1 cellular context compared by ENCODE assay signal in genomic region chr2:153834662-153835061, GRCh38.
TF ChIP-seq lines count a peak whose summit lies in the region.

No MANE protein-coding gene starts in this region.

TF ChIP-seq in HepG2, 621 proteins besides CTCF, POLR2A, EP300 and RAD21 (continued from another document and continues in another):
- TF ChIP-seq ARID4A (CRISPR knock-in tag; IDR thresholded peaks at IDR 0.05; ENCODE audit: borderline replicate concordance) (no peak), ZMYM3 (CRISPR knock-in tag; IDR thresholded peaks at IDR 0.05) (no peak), PLSCR1 (CRISPR knock-in tag; IDR thresholded peaks at IDR 0.05; ENCODE audit: borderline replicate concordance) (no peak), BHLHE40 (IDR thresholded peaks at IDR 0.05; ENCODE audit: low read length) (no peak), XBP1 (CRISPR knock-in tag; IDR thresholded peaks at IDR 0.05) (no peak), FOSL2 (CRISPR knock-in tag; IDR thresholded peaks at IDR 0.05) (no peak; the same call in 1 of the 2 replicates), ZBED4 (CRISPR knock-in tag; IDR thresholded peaks at IDR 0.05; ENCODE audit: borderline replicate concordance) (no peak), MEIS1 (CRISPR knock-in tag; IDR thresholded peaks at IDR 0.05; ENCODE audit: borderline replicate concordance) (no peak), TMF1 (CRISPR knock-in tag; IDR thresholded peaks at IDR 0.05; ENCODE audit: low read depth) (no peak), ARNTL (CRISPR knock-in tag; IDR thresholded peaks at IDR 0.05) (no peak), ZNF597 (CRISPR knock-in tag; IDR thresholded peaks at IDR 0.05) (no peak), CENPT (CRISPR knock-in tag; IDR thresholded peaks at IDR 0.05; ENCODE audit: low read depth) (no peak), ZNF761 (CRISPR knock-in tag; conservative IDR thresholded peaks at IDR 0.05) (no peak), SMAD1 (CRISPR knock-in tag; IDR thresholded peaks at IDR 0.05; ENCODE audit: borderline replicate concordance, low read depth) (no peak), ZNF790 (CRISPR knock-in tag; IDR thresholded peaks at IDR 0.05; ENCODE audit: borderline replicate concordance) (no peak), ZNF614 (CRISPR knock-in tag; IDR thresholded peaks at IDR 0.05; ENCODE audit: borderline replicate concordance) (no peak), NPAS2 (CRISPR knock-in tag; IDR thresholded peaks at IDR 0.05; ENCODE audit: borderline replicate concordance) (no peak), NFRKB (IDR thresholded peaks at IDR 0.05) (no peak), SP2 (CRISPR knock-in tag; IDR thresholded peaks at IDR 0.05) (no peak), RARG (CRISPR knock-in tag; IDR thresholded peaks at IDR 0.05; ENCODE audit: low read depth) (no peak), RFX3 (CRISPR knock-in tag; IDR thresholded peaks at IDR 0.05) (no peak), HINFP (CRISPR knock-in tag; IDR thresholded peaks at IDR 0.05; ENCODE audit: low read depth) (no peak), TAF1 (CRISPR knock-in tag; IDR thresholded peaks at IDR 0.05) (no peak), ZNF550 (CRISPR knock-in tag; IDR thresholded peaks at IDR 0.05; ENCODE audit: borderline replicate concordance) (no peak), ZNF570 (CRISPR knock-in tag; IDR thresholded peaks at IDR 0.05; ENCODE audit: borderline replicate concordance) (no peak), ZZZ3 (CRISPR knock-in tag; IDR thresholded peaks at IDR 0.05; ENCODE audit: borderline replicate concordance) (no peak), ZNF749 (CRISPR knock-in tag; IDR thresholded peaks at IDR 0.05; ENCODE audit: borderline replicate concordance) (no peak), ARID2 (CRISPR knock-in tag; IDR thresholded peaks at IDR 0.05; ENCODE audit: borderline replicate concordance) (no peak), RBAK (CRISPR knock-in tag; IDR thresholded peaks at IDR 0.05) (no peak), ZNF331 (CRISPR knock-in tag; IDR thresholded peaks at IDR 0.05) (no peak), ERF (CRISPR knock-in tag; IDR thresholded peaks at IDR 0.05) (no peak), ZNF724P (CRISPR knock-in tag; IDR thresholded peaks at IDR 0.05; ENCODE audit: borderline replicate concordance) (no peak), CENPBD1 (CRISPR knock-in tag; IDR thresholded peaks at IDR 0.05; ENCODE audit: borderline replicate concordance, low read depth) (no peak), ZNF34 (CRISPR knock-in tag; IDR thresholded peaks at IDR 0.05; ENCODE audit: borderline replicate concordance) (no peak), ZFYVE20 (CRISPR knock-in tag; IDR thresholded peaks at IDR 0.05; ENCODE audit: borderline replicate concordance, low read depth) (no peak), SP4 (CRISPR knock-in tag; IDR thresholded peaks at IDR 0.05) (no peak), SP140L (CRISPR knock-in tag; IDR thresholded peaks at IDR 0.05; ENCODE audit: borderline replicate concordance) (no peak), HES4 (CRISPR knock-in tag; IDR thresholded peaks at IDR 0.05; ENCODE audit: borderline replicate concordance) (no peak), NFYC (CRISPR knock-in tag; IDR thresholded peaks at IDR 0.05) (no peak), ZNF850 (CRISPR knock-in tag; conservative IDR thresholded peaks at IDR 0.05) (no peak), GPN1 (CRISPR knock-in tag; IDR thresholded peaks at IDR 0.05; ENCODE audit: borderline replicate concordance) (no peak), SMYD3 (CRISPR knock-in tag; IDR thresholded peaks at IDR 0.05) (no peak), TP53 (CRISPR knock-in tag; conservative IDR thresholded peaks at IDR 0.05) (no peak), ZBTB44 (CRISPR knock-in tag; IDR thresholded peaks at IDR 0.05) (no peak), PHF21A (CRISPR knock-in tag; IDR thresholded peaks at IDR 0.05) (no peak), SALL1 (CRISPR knock-in tag; IDR thresholded peaks at IDR 0.05) (peak; percentile 56; the same call in 1 of the 2 replicates), RXRB (CRISPR knock-in tag; IDR thresholded peaks at IDR 0.05; ENCODE audit: borderline replicate concordance) (peak; percentile 50; the same call in 1 of the 2 replicates), CCAR2 (optimal IDR thresholded peaks at IDR 0.05; ENCODE audit: low read depth, low read length) (no peak), TOPORS (CRISPR knock-in tag; IDR thresholded peaks at IDR 0.05) (no peak), DMAP1 (CRISPR knock-in tag; IDR thresholded peaks at IDR 0.05) (no peak), MTA3 (CRISPR knock-in tag; IDR thresholded peaks at IDR 0.05) (no peak), AGO1 (IDR thresholded peaks at IDR 0.05; ENCODE audit: low read depth, low read length, poor library complexity, severe bottlenecking) (no peak), HOXA3 (CRISPR knock-in tag; IDR thresholded peaks at IDR 0.05) (no peak), SMAD9 (CRISPR knock-in tag; IDR thresholded peaks at IDR 0.05) (no peak), GLMP (CRISPR knock-in tag; IDR thresholded peaks at IDR 0.05; ENCODE audit: borderline replicate concordance) (no peak), ZNF382 (CRISPR knock-in tag; IDR thresholded peaks at IDR 0.05; ENCODE audit: borderline replicate concordance) (no peak)
- TF ChIP-seq, protein P1, sequence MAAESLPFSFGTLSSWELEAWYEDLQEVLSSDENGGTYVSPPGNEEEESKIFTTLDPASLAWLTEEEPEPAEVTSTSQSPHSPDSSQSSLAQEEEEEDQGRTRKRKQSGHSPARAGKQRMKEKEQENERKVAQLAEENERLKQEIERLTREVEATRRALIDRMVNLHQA (CRISPR knock-in tag; IDR thresholded peaks at IDR 0.05) = no peak
- TF ChIP-seq, protein P2, sequence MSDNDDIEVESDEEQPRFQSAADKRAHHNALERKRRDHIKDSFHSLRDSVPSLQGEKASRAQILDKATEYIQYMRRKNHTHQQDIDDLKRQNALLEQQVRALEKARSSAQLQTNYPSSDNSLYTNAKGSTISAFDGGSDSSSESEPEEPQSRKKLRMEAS (IDR thresholded peaks at IDR 0.05) = peak; percentile 38; the same call in 1 of the 2 replicates
- TF ChIP-seq, protein P3, sequence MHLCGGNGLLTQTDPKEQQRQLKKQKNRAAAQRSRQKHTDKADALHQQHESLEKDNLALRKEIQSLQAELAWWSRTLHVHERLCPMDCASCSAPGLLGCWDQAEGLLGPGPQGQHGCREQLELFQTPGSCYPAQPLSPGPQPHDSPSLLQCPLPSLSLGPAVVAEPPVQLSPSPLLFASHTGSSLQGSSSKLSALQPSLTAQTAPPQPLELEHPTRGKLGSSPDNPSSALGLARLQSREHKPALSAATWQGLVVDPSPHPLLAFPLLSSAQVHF (CRISPR knock-in tag; IDR thresholded peaks at IDR 0.05) = no peak
